In the genomic region with DNA sequence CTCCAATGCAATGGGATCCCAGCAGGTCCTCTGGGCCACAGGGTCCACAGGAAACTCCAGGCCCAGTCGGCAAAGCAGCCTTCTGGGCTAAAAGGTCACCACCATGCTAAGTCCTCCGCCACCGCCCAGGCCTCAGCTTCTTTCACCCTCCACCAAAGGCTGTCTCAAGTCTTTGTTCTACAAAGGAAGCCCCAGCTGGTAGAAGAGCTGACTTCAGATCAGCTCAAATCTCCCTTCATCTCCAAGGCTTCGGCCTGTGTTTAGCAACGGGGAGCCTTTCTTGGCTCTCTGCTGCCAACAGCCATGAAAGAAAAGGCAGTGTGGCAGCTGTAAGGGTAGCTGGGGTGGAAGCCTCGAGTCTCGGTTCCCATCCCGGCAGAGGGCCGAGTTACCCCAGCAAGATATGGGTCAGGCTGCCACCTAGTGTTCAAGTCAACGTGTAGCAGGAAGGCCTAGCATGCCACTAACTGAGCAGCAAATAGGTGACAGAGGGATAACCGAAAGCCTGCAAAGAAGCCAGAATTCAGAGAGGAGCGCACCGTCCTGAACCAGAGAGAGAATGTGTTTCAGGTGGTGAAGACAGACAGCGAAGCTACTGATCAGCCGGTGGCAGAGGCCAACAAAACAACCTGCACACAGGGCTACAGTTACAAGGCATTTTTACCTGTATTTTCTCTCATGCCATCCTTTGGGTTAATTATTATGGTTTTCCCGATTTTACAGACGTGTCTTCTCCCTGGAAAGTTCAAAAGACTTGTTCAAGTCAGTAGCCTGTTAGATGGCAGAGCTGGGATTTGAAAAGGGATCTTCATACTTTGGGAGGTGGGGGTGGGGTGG, we compare ENCODE assay signal across 8 cellular contexts. TPM values are rescaled to one million over a fixed set of nuclear protein-coding genes. Genes with fewer than 3 reads are reported as not detected.
DNase-seq lines count a peak whose midpoint lies in the region; ATAC-seq and TF ChIP-seq lines count a peak whose summit lies in the region.

No MANE protein-coding gene starts in this region.

- peak; percentile 24 for DNase-seq in AG09319 (ENCODE audit: extremely low read depth, low read depth)
- DNase-seq in NCI-H345 treated with DMSO at 0.1 percent for 48 hours (lab: John Stamatoyannopoulos, UW; ENCODE audit: unreplicated experiment) = peak; percentile 15
- DNase-seq in activated CD4-positive, alpha-beta T cell treated with anti-CD3 and anti-CD28 coated beads for 24 hours (ENCODE audit: low read depth in 2 of 2) = peak; percentile 47
- DNase-seq in colonic mucosa = peak; percentile 61
- peak; percentile 71 for DNase-seq in lung (ENCODE audit: low spot score)
- peak; percentile 39 to 45 for DNase-seq in stimulated activated CD8-positive, alpha-beta memory T cell treated with anti-CD3 and anti-CD28 coated beads, Interleukin-2, amount 100 ng/mL, for 1 hour (ENCODE audit: low read depth in 2 of 2)

- TF ChIP-seq CTCF in AG09319 (IDR thresholded peaks at IDR 0.05; ENCODE audit: low read depth, low read length) (peak; percentile 91), colonic mucosa (IDR thresholded peaks at IDR 0.05) (peak; percentile 73), lung (IDR thresholded peaks at IDR 0.05; ENCODE audit: control extremely low read depth, extremely low read depth) (peak; percentile 59)

- no peak overlapping the region for H3K9ac ChIP-seq in colonic mucosa (ENCODE audit: low read depth in 2 of 2, low read length in 2 of 2)

- no peaks in the 10 kb centered on the region for H3K9me3 ChIP-seq in colonic mucosa
- H3K9me3 ChIP-seq in lung (ENCODE audit: control insufficient read depth in 2 of 2, insufficient read depth in 1 of 2, low read length in 1 of 2) = no peaks in the 10 kb centered on the region

- H3K36me3 ChIP-seq in colonic mucosa (no peaks in the 10 kb centered on the region), lung (ENCODE audit: control insufficient read depth in 2 of 2, insufficient read depth in 2 of 2, low read length in 2 of 2) (no peaks in the 10 kb centered on the region)

- no peak overlapping the region for H3K4me3 ChIP-seq in colonic mucosa
- no peak overlapping the region for H3K4me3 ChIP-seq in lung

- H3K27me3 ChIP-seq in colonic mucosa (no peaks in the 10 kb centered on the region), lung (ENCODE audit: control insufficient read depth, insufficient read depth) (no peaks in the 10 kb centered on the region)

- 39% methylated on average over 17 of the region's 17 CpGs for WGBS in lung, 2 donors

- H3K4me1 ChIP-seq in colonic mucosa (no peaks in the 10 kb centered on the region), lung (ENCODE audit: control insufficient read depth in 2 of 2, insufficient read depth in 2 of 2, low read length in 2 of 2) (no peaks in the 10 kb centered on the region)

- H3K27ac ChIP-seq in colonic mucosa = no peak overlapping the region
- no peak overlapping the region for H3K27ac ChIP-seq in lung (ENCODE audit: low read depth in 1 of 2, low read length in 1 of 2)

- ATAC-seq in GM18858 (IDR thresholded peaks at IDR 0.05; ENCODE audit: unreplicated experiment) = peak; percentile 73
- peak; percentile 69 for ATAC-seq in HG03064 (IDR thresholded peaks at IDR 0.05; ENCODE audit: low read depth, unreplicated experiment)
- peak; percentile 70 for ATAC-seq in lung (ENCODE audit: insufficient read depth, low FRiP score)

- intact Hi-C loops in colonic mucosa (cut with DNase I) = loop anchor here (2.0 kb wide), 1 partner anchor 252 kb away; no protein-coding TSS in a partner anchor

RNA-seq across cellular contexts. Expression of gene CRNN, which starts 26.8 kb away (rescaled TPM):
- not detected for total RNA-seq in colonic mucosa
- not detected for total RNA-seq in lung
- polyA plus RNA-seq in lung = under 1 TPM; 0.22 to 0.31 TPM

Comparison
In these comparisons a context has a peak if more than half of its experiments do, and no peak if none do; other contexts are left out.
1. DNase-seq: peak in every context shown above with its lines; median percentile 71 in lung; 61 in colonic mucosa; 47 in activated CD4-positive, alpha-beta T cell treated with anti-CD3 and anti-CD28 coated beads for 24 hours; 42 in stimulated activated CD8-positive, alpha-beta memory T cell treated with anti-CD3 and anti-CD28 coated beads, Interleukin-2, amount 100 ng/mL, for 1 hour; 24 in AG09319; 15 in NCI-H345 treated with DMSO at 0.1 percent for 48 hours.